ENCODE assay signal across 13 cellular contexts in the genomic region with DNA sequence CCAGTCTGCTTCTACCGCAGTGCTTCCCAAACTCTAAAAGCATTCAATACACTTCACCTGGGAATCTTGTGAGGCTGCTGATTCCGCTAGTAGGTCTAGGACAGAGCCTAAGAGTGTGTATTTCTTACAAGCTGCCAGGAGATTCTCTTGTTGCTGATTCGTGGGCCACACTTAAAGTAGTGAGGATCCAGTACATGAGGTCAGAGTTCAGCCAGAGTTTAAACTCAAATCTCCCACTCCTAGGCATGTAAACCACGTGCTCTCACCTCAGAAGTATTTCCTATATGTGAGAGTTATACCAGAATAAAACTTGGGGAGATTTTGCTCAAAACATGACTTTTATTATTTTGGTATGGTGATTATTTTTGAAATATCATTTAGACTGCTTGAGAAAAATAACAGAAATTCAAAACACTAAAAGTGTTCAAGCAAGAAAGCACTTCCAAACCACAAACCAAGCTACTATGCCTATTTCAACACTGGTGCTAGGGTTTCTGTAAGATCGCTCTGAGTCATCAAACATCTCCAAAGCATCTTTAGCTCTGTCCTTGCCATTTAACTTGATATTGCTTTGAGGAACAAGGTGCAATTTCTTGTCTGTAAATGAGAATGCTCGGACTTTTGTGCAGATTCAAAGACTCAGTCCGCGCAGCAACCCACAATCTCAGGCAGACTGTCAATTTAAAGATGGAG. TPM values are rescaled to one million over a fixed set of nuclear protein-coding genes. Genes with fewer than 3 reads are reported as not detected.
DNase-seq lines count a peak whose midpoint lies in the region; ATAC-seq, FAIRE-seq and TF ChIP-seq lines count a peak whose summit lies in the region.
"Had no signal": no experiment of that assay in that cellular context is flagged by ENCODE, and none has a peak within 500 bp of the region (broad histone marks: within the 10 kb centered on the region; RNA-seq: fewer than 3 reads in every experiment).

No MANE protein-coding gene starts in this region.

- no peak for TF ChIP-seq POLR2A in H54 (IDR thresholded peaks at IDR 0.05; ENCODE audit: low read depth, low read length)

- no peaks in the 10 kb centered on the region for H3K9me3 ChIP-seq in mucosa of descending colon
- H3K9me3 ChIP-seq: gastroesophageal sphincter, vagina had no signal

- CTCF ChIA-PET in HEK293T (lab: Yijun Ruan, JAX), result no interaction called here

- intact Hi-C loops in mucosa of descending colon (cut with DNase I, micrococcal nuclease), result no loop called here

- no peak for FAIRE-seq in H54 (lab: Jason Lieb, UNC)
- FAIRE-seq: GM19239 had no signal

- no peaks in the 10 kb centered on the region for H3K4me1 ChIP-seq in mucosa of descending colon (ENCODE audit: low read depth)
- H3K4me1 ChIP-seq: gastroesophageal sphincter, vagina had no signal

- H3K4me3 ChIP-seq in fibroblast of villous mesenchyme (ENCODE audit: low read depth, low read length) (no peak overlapping the region), mucosa of descending colon (no peak overlapping the region)
- H3K4me3 ChIP-seq: gastroesophageal sphincter, vagina had no signal

- H3K36me3 ChIP-seq in mucosa of descending colon (ENCODE audit: low read depth), result no peaks in the 10 kb centered on the region
- H3K36me3 ChIP-seq: gastroesophageal sphincter, vagina had no signal

- TF ChIP-seq CTCF in fibroblast of villous mesenchyme (IDR thresholded peaks at IDR 0.05; ENCODE audit: insufficient read depth, low read depth, low read length) (no peak), mucosa of descending colon (IDR thresholded peaks at IDR 0.05) (no peak)

- ATAC-seq in HG02852 (IDR thresholded peaks at IDR 0.05; ENCODE audit: unreplicated experiment), result peak; percentile 81
- no peak for ATAC-seq in mucosa of descending colon
- ATAC-seq: activated CD8-positive, alpha-beta T cell treated with anti-CD3 and anti-CD28 coated beads for 36 hours; gastroesophageal sphincter had no signal

- DNase-seq in SKM-1 (lab: John Stamatoyannopoulos, UW; ENCODE audit: unreplicated experiment) (peak; percentile 91), fibroblast of villous mesenchyme (ENCODE audit: low read depth) (peak; percentile 59), HEK293T (ENCODE audit: extremely low spot score) (no peak), mucosa of descending colon (no peak), H54 (ENCODE audit: insufficient read length, low spot score) (no peak)
- DNase-seq in effector CD8-positive, alpha-beta T cell (lab: John Stamatoyannopoulos, UW), result no peak
- DNase-seq: activated CD8-positive, alpha-beta T cell treated with anti-CD3 and anti-CD28 coated beads for 36 hours; NCI-H2171; SW 1271 had no signal

- POLR2A ChIA-PET in HEK293T (lab: Yijun Ruan, JAX), result no interaction called here

TF ChIP-seq in HEK293T, 16 proteins besides CTCF, POLR2A, EP300 and RAD21:
- TF ChIP-seq FOXA1 (IDR thresholded peaks at IDR 0.05) (no peak), NFRKB (IDR thresholded peaks at IDR 0.05) (no peak), CTBP1 (IDR thresholded peaks at IDR 0.05; ENCODE audit: borderline replicate concordance) (no peak), ZNF384 (IDR thresholded peaks at IDR 0.05) (no peak), SP1 (IDR thresholded peaks at IDR 0.05) (no peak), L3MBTL2 (conservative IDR thresholded peaks at IDR 0.05) (no peak), ARNT (IDR thresholded peaks at IDR 0.05) (no peak), ELF4 (IDR thresholded peaks at IDR 0.05) (no peak)
- TF ChIP-seq, protein P1, sequence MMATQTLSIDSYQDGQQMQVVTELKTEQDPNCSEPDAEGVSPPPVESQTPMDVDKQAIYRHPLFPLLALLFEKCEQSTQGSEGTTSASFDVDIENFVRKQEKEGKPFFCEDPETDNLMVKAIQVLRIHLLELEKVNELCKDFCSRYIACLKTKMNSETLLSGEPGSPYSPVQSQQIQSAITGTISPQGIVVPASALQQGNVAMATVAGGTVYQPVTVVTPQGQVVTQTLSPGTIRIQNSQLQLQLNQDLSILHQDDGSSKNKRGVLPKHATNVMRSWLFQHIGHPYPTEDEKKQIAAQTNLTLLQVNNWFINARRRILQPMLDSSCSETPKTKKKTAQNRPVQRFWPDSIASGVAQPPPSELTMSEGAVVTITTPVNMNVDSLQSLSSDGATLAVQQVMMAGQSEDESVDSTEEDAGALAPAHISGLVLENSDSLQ (IDR thresholded peaks at IDR 0.05), result no peak

RNA-seq across cellular contexts. Expression of gene AGTR1, which starts 59.7 kb away (rescaled TPM):
- 0.43 and 1.6 TPM in 2 replicates for total RNA-seq in fibroblast of villous mesenchyme
- total RNA-seq in mucosa of descending colon, result 10 to 100 TPM in 1 of 3 donors, 1 to 10 TPM in 1, under 1 TPM in 1; 0.52 to 20.0 (median 4.2) TPM
- total RNA-seq: activated CD8-positive, alpha-beta T cell treated with anti-CD3 and anti-CD28 coated beads for 36 hours had no signal

Comparison
In these comparisons a context has a peak if more than half of its experiments do, and no peak if none do; other contexts are left out.
1. DNase-seq: peak in SKM-1 (single experiment) and fibroblast of villous mesenchyme (single experiment); none in HEK293T (single experiment), effector CD8-positive, alpha-beta T cell (single experiment), mucosa of descending colon (0 of 3) and H54 (single experiment).